Comparison of ENCODE assay signal across 8 cellular contexts in genomic region chr6:31356946-31357466, GRCh38. TPM values are rescaled to one million over a fixed set of nuclear protein-coding genes. Genes with fewer than 3 reads are reported as not detected.
DNase-seq lines count a peak whose midpoint lies in the region; ATAC-seq and TF ChIP-seq lines count a peak whose summit lies in the region.

Gene HLA-B, minus strand, starts transcription at chr6:31357179. Its CDS starts 21 bp downstream, at chr6:31357158.

- H3K36me3 Mint-ChIP-seq in activated naive CD8-positive, alpha-beta T cell treated with anti-CD3 and anti-CD28 coated beads for 36 hours, result peaks cover 54% of the 10 kb centered on the region

- H3K27ac ChIP-seq in HUES48 (ENCODE audit: low read depth, low read length), result no peak within 1 kb of the TSS
- H3K27ac ChIP-seq in testis, result peak within 1 kb of the TSS; percentile 76 to 92

- peak within 1 kb of the TSS; percentile 95 for H3K4me3 Mint-ChIP-seq in activated naive CD8-positive, alpha-beta T cell treated with anti-CD3 and anti-CD28 coated beads for 36 hours

- peak within 1 kb of the TSS; percentile 99 for H3K27ac Mint-ChIP-seq in activated naive CD8-positive, alpha-beta T cell treated with anti-CD3 and anti-CD28 coated beads for 36 hours

- TF ChIP-seq CTCF in omental fat pad (IDR thresholded peaks at IDR 0.05) (no peak), testis (IDR thresholded peaks at IDR 0.05) (no peak)

- no peak within 1 kb of the TSS for H3K9ac ChIP-seq in HUES48 (ENCODE audit: low read depth, low read length)

- peak; percentile 85 for DNase-seq in DMS114 treated with DMSO at 0.1 percent for 48 hours (lab: John Stamatoyannopoulos, UW; ENCODE audit: unreplicated experiment)
- peak; percentile 77 for DNase-seq in activated naive CD8-positive, alpha-beta T cell treated with anti-CD3 and anti-CD28 coated beads for 36 hours
- DNase-seq in head of caudate nucleus, result peak; percentile 6 to 93 (median 68)
- DNase-seq in omental fat pad (ENCODE audit: low spot score), result peak; percentile 41
- peak; percentile 86 for DNase-seq in testis

- H3K9me3 ChIP-seq in HUES48 (ENCODE audit: control insufficient read depth, insufficient read depth, low read length), result no peaks in the 10 kb centered on the region
- no peaks in the 10 kb centered on the region for H3K9me3 ChIP-seq in testis

- ATAC-seq in GM21423 (IDR thresholded peaks at IDR 0.05; ENCODE audit: unreplicated experiment) (peak; percentile 71), SK-N-SH treated with all-trans-retinoic acid at 6 μM for 48 hours (peak; percentile 97), omental fat pad (ENCODE audit: low FRiP score) (peak; percentile 93)

- H3K9me3 Mint-ChIP-seq in activated naive CD8-positive, alpha-beta T cell treated with anti-CD3 and anti-CD28 coated beads for 36 hours, result peaks cover 7% of the 10 kb centered on the region

- whole genome bisulfite sequencing in testis, 2 donors, result 1 to 2% methylated on average over 16 to 32 of the region's 39 CpGs

- intact Hi-C loops in head of caudate nucleus (cut with DNase I) (loop anchor here (5.0 kb wide), 1 partner anchor 155 kb away; no protein-coding TSS in a partner anchor), testis (cut with DNase I; ENCODE audit: low total_unique reads) (no loop called here)

- no peaks in the 10 kb centered on the region for H3K4me1 ChIP-seq in HUES48 (ENCODE audit: control insufficient read depth, insufficient read depth, low read length)
- peaks cover 8% of the 10 kb centered on the region for H3K4me1 ChIP-seq in testis

- H3K4me1 Mint-ChIP-seq in activated naive CD8-positive, alpha-beta T cell treated with anti-CD3 and anti-CD28 coated beads for 36 hours, result peaks cover 50% of the 10 kb centered on the region

- H3K27me3 Mint-ChIP-seq in activated naive CD8-positive, alpha-beta T cell treated with anti-CD3 and anti-CD28 coated beads for 36 hours, result peaks cover 3% of the 10 kb centered on the region

- H3K4me3 ChIP-seq in HUES48 (ENCODE audit: low read depth, low read length) (peak within 1 kb of the TSS; percentile 64), testis (peak within 1 kb of the TSS; percentile 67 to 75)

- H3K27me3 ChIP-seq in HUES48 (ENCODE audit: control insufficient read depth, insufficient read depth, low read length), result peaks cover 60% of the 10 kb centered on the region
- H3K27me3 ChIP-seq in testis, result no peaks in the 10 kb centered on the region

- no peaks in the 10 kb centered on the region for H3K36me3 ChIP-seq in HUES48 (ENCODE audit: control insufficient read depth, insufficient read depth, low read length)
- H3K36me3 ChIP-seq in testis (ENCODE audit: low read depth, missing control alignments), result no peaks in the 10 kb centered on the region

- TF ChIP-seq POLR2A in testis (IDR thresholded peaks at IDR 0.05), result peak; percentile 95

TF ChIP-seq in SK-N-SH treated with all-trans-retinoic acid at 6 μM for 48 hours, 23 proteins besides CTCF, POLR2A, EP300 and RAD21:
- TF ChIP-seq POU6F1 (CRISPR knock-in tag; IDR thresholded peaks at IDR 0.05; ENCODE audit: borderline replicate concordance, low read depth) (no peak), PATZ1 (CRISPR knock-in tag; IDR thresholded peaks at IDR 0.05; ENCODE audit: borderline replicate concordance) (no peak), GLIS3 (CRISPR knock-in tag; IDR thresholded peaks at IDR 0.05) (no peak), ISL1 (CRISPR knock-in tag; IDR thresholded peaks at IDR 0.05) (no peak), BACH2 (CRISPR knock-in tag; IDR thresholded peaks at IDR 0.05; ENCODE audit: borderline replicate concordance) (no peak), ZFP30 (CRISPR knock-in tag; IDR thresholded peaks at IDR 0.05) (no peak)

RNA-seq across cellular contexts. Expression of gene HLA-B, which starts in this region (rescaled TPM):
- 1,000 to 10,000 TPM; 2,753 to 2,773 TPM for total RNA-seq in activated naive CD8-positive, alpha-beta T cell treated with anti-CD3 and anti-CD28 coated beads for 36 hours
- total RNA-seq in omental fat pad (1,000 to 10,000 TPM in 2 of 4 donors, 100 to 1,000 TPM in 2; 719 to 1,698 (median 1,160) TPM), testis (100 to 1,000 TPM; 425 to 439 TPM)
- polyA plus RNA-seq in testis (ENCODE audit: insufficient read depth, low read depth, low replicate concordance), result 943 TPM
